Comparison of ENCODE assay signal across 20 cellular contexts in genomic region chr6:168390746-168391400, GRCh38. TPM values are rescaled to one million over a fixed set of nuclear protein-coding genes. Genes with fewer than 3 reads are reported as not detected.
DNase-seq lines count a peak whose midpoint lies in the region; TF ChIP-seq lines count a peak whose summit lies in the region.
"Had no signal": no experiment of that assay in that cellular context is flagged by ENCODE, and none has a peak within 500 bp of the region (broad histone marks: within the 10 kb centered on the region; RNA-seq: fewer than 3 reads in every experiment).

No MANE protein-coding gene starts in this region.

- H3K27ac ChIP-seq in mammary epithelial cell (ENCODE audit: insufficient read depth, low read depth, low read length) = no peak overlapping the region
- H3K27ac ChIP-seq in stomach = no peak overlapping the region
- H3K27ac ChIP-seq in H9 (ENCODE audit: insufficient read length, low read depth, low read length) = no peak overlapping the region
- H3K27ac ChIP-seq: A549; BLaER1 treated with 17β-estradiol and CSF1 and Interleukin-3, amounts not matched to agents 10 nM and 100 nM had no signal

- H3K36me3 ChIP-seq in mammary epithelial cell (ENCODE audit: insufficient read depth, low read length) (no peaks in the 10 kb centered on the region), H7 (replicated peaks; ENCODE audit: control insufficient read depth, insufficient read depth, low read length) (no peaks in the 10 kb centered on the region), stomach (no peaks in the 10 kb centered on the region)
- H3K36me3 ChIP-seq: BLaER1 treated with 17β-estradiol and CSF1 and Interleukin-3, amounts not matched to agents 10 nM and 100 nM had no signal

- no peak for TF ChIP-seq EP300 in stomach (IDR thresholded peaks at IDR 0.05)

- H2AFZ ChIP-seq in mammary epithelial cell (ENCODE audit: low read depth, low read length) (no peak overlapping the region), H9 (ENCODE audit: low read length) (no peak overlapping the region)

- no peak overlapping the region for H2BK12ac ChIP-seq in H9 (ENCODE audit: insufficient read length, low read depth, low read length)

- no peak overlapping the region for H4K91ac ChIP-seq in H9 (ENCODE audit: insufficient read length, low read depth, low read length)

- H2BK5ac ChIP-seq in H9 (ENCODE audit: insufficient read length, low read length) = no peak overlapping the region

- H3K9me3 Mint-ChIP-seq in H9 = peaks cover 5 to 6% of the 10 kb centered on the region in 2 experiments; a peak in 4 of 5 replicates

- no peak overlapping the region for H2BK20ac ChIP-seq in H9 (ENCODE audit: low read depth, low read length, poor library complexity, severe bottlenecking)

- H3K4me1 ChIP-seq in mammary epithelial cell (ENCODE audit: insufficient read depth, low read length) (no peaks in the 10 kb centered on the region), stomach (peaks cover 0 to 14% (median 6%) of the 10 kb centered on the region in 4 donors), H9 (ENCODE audit: insufficient read depth, low read length) (no peaks in the 10 kb centered on the region)
- H3K4me1 ChIP-seq: A549 had no signal

- H3K27me3 ChIP-seq in mammary epithelial cell (ENCODE audit: insufficient read depth, low read length) = no peaks in the 10 kb centered on the region
- no peaks in the 10 kb centered on the region for H3K27me3 ChIP-seq in H7 (ENCODE audit: control insufficient read depth, insufficient read depth, low read length)
- peaks cover 0 to 10% (median 0%) of the 10 kb centered on the region in 3 donors for H3K27me3 ChIP-seq in stomach
- H3K27me3 ChIP-seq in H9 (ENCODE audit: insufficient read depth, low read length) = no peaks in the 10 kb centered on the region
- H3K27me3 ChIP-seq: BLaER1 treated with 17β-estradiol and CSF1 and Interleukin-3, amounts not matched to agents 10 nM and 100 nM had no signal

- no peak overlapping the region for H2AK5ac ChIP-seq in H9 (ENCODE audit: insufficient read length, low read length)

- no peak overlapping the region for H3K4me3 Mint-ChIP-seq in H9

- H2BK15ac ChIP-seq in H9 (ENCODE audit: low read depth, low read length) = no peak overlapping the region

- H3K9ac ChIP-seq in mammary epithelial cell (ENCODE audit: insufficient read depth, low read length) = no peak overlapping the region
- H3K9ac ChIP-seq in H9 (ENCODE audit: extremely low read depth, insufficient read length, low read length) = no peak overlapping the region
- H3K9ac ChIP-seq: BLaER1 treated with 17β-estradiol and CSF1 and Interleukin-3, amounts not matched to agents 10 nM and 100 nM had no signal

- dilution Hi-C loops in mammary epithelial cell (cut with HindIII; ENCODE audit: low sequenced_read_pairs) = loop anchor here (5.0 kb wide), 1 partner anchor 44 kb away; no protein-coding TSS in a partner anchor

- intact Hi-C loops in mammary epithelial cell (cut with micrococcal nuclease) (no loop called here), stomach (cut with DNase I; ENCODE audit: low total_unique reads) (no loop called here)

- TF ChIP-seq POLR2A in stomach (IDR thresholded peaks at IDR 0.05) = no peak

- no peak overlapping the region for H4K5ac ChIP-seq in H9 (ENCODE audit: insufficient read length, low read depth, low read length)

- TF ChIP-seq CTCF in mammary epithelial cell (conservative IDR thresholded peaks at IDR 0.05 in 1 of 2, IDR thresholded peaks at IDR 0.05 in 1 of 2; ENCODE audit: extremely low read depth in 1 of 2, insufficient read depth in 1 of 2, low read depth in 1 of 2, low read length in 2 of 2) (no peak), stomach (IDR thresholded peaks at IDR 0.05) (no peak), H9 (conservative IDR thresholded peaks at IDR 0.05) (no peak)

- no peaks in the 10 kb centered on the region for H3K79me2 ChIP-seq in mammary epithelial cell (ENCODE audit: insufficient read depth, low read length)
- no peaks in the 10 kb centered on the region for H3K79me2 ChIP-seq in H9 (ENCODE audit: insufficient read depth, low read length)

- H3K4me2 ChIP-seq in mammary epithelial cell (ENCODE audit: insufficient read depth, low read depth, low read length) = no peak overlapping the region
- H3K4me2 ChIP-seq in H9 (ENCODE audit: insufficient read depth, insufficient read length, low read length) = no peak overlapping the region
- H3K4me2 ChIP-seq: A549 had no signal

- CTCF ChIA-PET in mammary epithelial cell (lab: Charles Lee; ENCODE audit: low non-redundant PET) = no interaction called here

- H3T11ph ChIP-seq in H9 (ENCODE audit: low read length) = no peak overlapping the region

- peaks cover 24% of the 10 kb centered on the region for H3K9me3 ChIP-seq in mammary epithelial cell (replicated peaks; ENCODE audit: insufficient read depth, low read length)
- H3K9me3 ChIP-seq in stomach = no peaks in the 10 kb centered on the region
- no peaks in the 10 kb centered on the region for H3K9me3 ChIP-seq in H9 (ENCODE audit: control insufficient read depth, low read depth, low read length)
- H3K9me3 ChIP-seq: A549; BLaER1 treated with 17β-estradiol and CSF1 and Interleukin-3, amounts not matched to agents 10 nM and 100 nM had no signal

- H3K4me1 Mint-ChIP-seq in H9 = peaks cover 2 to 13% of the 10 kb centered on the region in 2 experiments; a peak in 3 of 4 replicates

- in situ Hi-C loops in T47D (cut with HindIII; ENCODE audit: low pct_unique_long_range_greater_than_20kb, low sequenced_read_pairs) = no loop called here
- in situ Hi-C loops in mammary epithelial cell (cut with MboI; ENCODE audit: low sequenced_read_pairs in 2 of 2) = no loop called here

- H3K23me2 ChIP-seq in H9 (ENCODE audit: insufficient read length, low read depth, low read length, poor library complexity, severe bottlenecking) = no peaks in the 10 kb centered on the region

- no TSS peak for BruUV-seq in mammary epithelial cell (replicated peaks; lab: Mats Ljungman, UMichigan)

- no peak overlapping the region for H2BK120ac ChIP-seq in H9 (ENCODE audit: low read depth, low read length, poor library complexity, severe bottlenecking)

- 84% methylated on average over 10 of the region's 17 CpGs for WGBS in mammary epithelial cell (ENCODE audit: low coverage, missing lambda C conversion rate)
- WGBS in stomach, 5 donors = 47 to 66% (median 55%) methylated on average over 13 to 17 of the region's 17 CpGs
- WGBS in H9 (ENCODE audit: extremely low coverage, insufficient read length, low lambda C conversion rate) = no CpG with 5 or more reads among the region's 17 CpGs

- H3K27me3 Mint-ChIP-seq in H9 (ENCODE audit: low read depth) = no peaks in the 10 kb centered on the region; the same call in 1 of the 2 replicates

- no peak overlapping the region for H3K14ac ChIP-seq in H9 (ENCODE audit: insufficient read depth, low read length)

- H3K79me1 ChIP-seq in H9 (ENCODE audit: insufficient read depth, low read depth, low read length, poor library complexity, severe bottlenecking) = no peaks in the 10 kb centered on the region

- DNase-seq in T47D (ENCODE audit: low read depth in 1 of 2, low spot score in 1 of 2) (peak; percentile 37 to 75), mammary epithelial cell (no peak), H7 (peak; percentile 47), left kidney (ENCODE audit: low read depth, low spot score) (peak; percentile 52), stomach (peak; percentile 61), kidney tubule cell (ENCODE audit: low spot score) (no peak), H9 (no peak)
- DNase-seq in stimulated activated CD4-positive, alpha-beta T cell treated with anti-CD3 and anti-CD28 coated beads, Interleukin-15, amount 100 ng/mL, for 24 hours = no peak
- DNase-seq: GF-D8, NCI-H1417, NCI-H1930, NCI-H2171, NCI-H446, NCI-H526 treated with DMSO at 0.1 percent for 48 hours, SW 1271 had no signal

- H4K20me1 ChIP-seq in mammary epithelial cell (ENCODE audit: insufficient read depth, low read length) (no peaks in the 10 kb centered on the region), H9 (ENCODE audit: control insufficient read depth, insufficient read depth, insufficient read length) (no peaks in the 10 kb centered on the region)

- no peak overlapping the region for H3K4me3 ChIP-seq in mammary epithelial cell (replicated peaks in 1 of 3; ENCODE audit: insufficient read depth in 1 of 3, low read depth in 2 of 3, low read length in 3 of 3)
- no peak overlapping the region for H3K4me3 ChIP-seq in H7 (ENCODE audit: insufficient read depth, low read depth, low read length)
- H3K4me3 ChIP-seq in stomach = no peak overlapping the region
- H3K4me3 ChIP-seq: A549; BLaER1 treated with 17β-estradiol and CSF1 and Interleukin-3, amounts not matched to agents 10 nM and 100 nM; K562 had no signal

- no peak overlapping the region for H4K8ac ChIP-seq in H9 (replicated peaks; ENCODE audit: insufficient read length, low read depth, low read length)

- no peak overlapping the region for H3K56ac ChIP-seq in H9 (ENCODE audit: insufficient read length, low read depth, low read length)

- peak overlapping the region in 1 of 3 experiments; percentile 89; a peak in 1 of 7 replicates for H3K27ac Mint-ChIP-seq in H9

- H3K23ac ChIP-seq in H9 (ENCODE audit: insufficient read length, low read depth, low read length) = no peak overlapping the region

- no peak overlapping the region for H3K18ac ChIP-seq in H9 (ENCODE audit: insufficient read length, low read depth, low read length)

- H3K36me3 Mint-ChIP-seq in H9 (ENCODE audit: insufficient read depth in 1 of 3, low read depth in 3 of 3) = peaks cover 0 to 5% (median 0%) of the 10 kb centered on the region in 3 experiments; a peak in 1 of 7 replicates

- no peak overlapping the region for H3K4ac ChIP-seq in H9 (ENCODE audit: low read depth, low read length)

RNA-seq across cellular contexts. Expression of gene SMOC2, which starts 50.1 kb away (rescaled TPM):
- total RNA-seq in mammary epithelial cell (not detected), stomach (100 to 1,000 TPM in 3 of 5 donors, 10 to 100 TPM in 2; 32.7 to 520 (median 132) TPM), H9 (2021) (1.8 and 2.1 TPM in 2 replicates)
- polyA plus RNA-seq in mammary epithelial cell (not detected), stomach (10 to 100 TPM in 2 of 3 donors, 1 to 10 TPM in 1; 7.9 to 97.2 (median 18.8) TPM)
- not detected for polyA minus RNA-seq in mammary epithelial cell
- 0.18 and 0.45 TPM in 2 replicates for total RNA-seq in H7 (2014; rRNA removed; shearing (Covaris generic))
- total RNA-seq: Daoy, OCI-LY7 had no signal
- polyA plus RNA-seq: A549 had no signal

Comparison
In these comparisons a context has a peak if more than half of its experiments do, and no peak if none do; other contexts are left out.
1. DNase-seq: peak in T47D (2 of 2), H7 (single experiment), left kidney (single experiment) and stomach (single experiment); none in mammary epithelial cell (single experiment), kidney tubule cell (single experiment), H9 (single experiment) and stimulated activated CD4-positive, alpha-beta T cell treated with anti-CD3 and anti-CD28 coated beads, Interleukin-15, amount 100 ng/mL, for 24 hours (single experiment).
2. RNA of gene SMOC2, which starts 50.1 kb away (total RNA-seq): 32.7 to 520 TPM in stomach; 1.8 to 2.1 TPM in H9, 0.18 to 0.45 TPM in H7 and not detected in mammary epithelial cell; every median in the first group is over 10 times any median in the second.